ENCODE assay signal across 11 cellular contexts in the genomic region with DNA sequence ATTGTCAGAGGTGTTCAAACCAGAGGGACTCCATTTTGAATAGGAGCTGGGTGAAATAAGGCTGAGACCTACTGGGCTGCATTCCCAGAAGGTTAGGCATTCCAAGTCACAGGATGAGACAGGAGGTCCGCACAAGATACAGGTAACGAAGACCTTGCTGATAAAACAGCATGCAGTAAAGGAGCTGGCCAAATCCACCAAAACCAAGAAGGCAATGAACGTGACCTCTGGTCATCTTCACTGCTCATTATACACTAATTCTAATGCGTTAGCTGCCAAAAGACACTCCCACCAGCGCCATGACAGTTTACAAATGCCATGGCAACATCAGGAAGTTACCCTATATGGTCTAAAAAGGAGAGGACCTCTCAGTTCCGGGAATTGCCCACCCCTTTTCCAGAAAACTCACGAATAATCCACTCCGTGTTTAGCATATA. TPM values are rescaled to one million over a fixed set of nuclear protein-coding genes. Genes with fewer than 3 reads are reported as not detected.
"Had no signal": no experiment of that assay in that cellular context is flagged by ENCODE, and none has a peak within 500 bp of the region (broad histone marks: within the 10 kb centered on the region; RNA-seq: fewer than 3 reads in every experiment).

No MANE protein-coding gene starts in this region.

- FAIRE-seq: HepG2 had no signal

- H3K4me3 ChIP-seq: GM23248, HAP-1 had no signal

- H3K4me1 Mint-ChIP-seq: IgD-negative memory B cell had no signal

- DNase-seq: GM23248, H7, HFFc6, KG1 had no signal

- H3K27ac ChIP-seq: GM23248, HL-60 had no signal

- H3K9ac ChIP-seq: GM23248 had no signal

- H3K4me1 ChIP-seq: HAP-1 had no signal

- H2AFZ ChIP-seq: GM23248 had no signal

- H3K27me3 Mint-ChIP-seq: IgD-negative memory B cell had no signal

- H3K27ac Mint-ChIP-seq: HFFc6, IgD-negative memory B cell had no signal

- H3K36me3 Mint-ChIP-seq: IgD-negative memory B cell had no signal

- ATAC-seq: HCT116, HepG2 had no signal

- H3K36me3 ChIP-seq: HAP-1 had no signal

- H3K4me3 Mint-ChIP-seq: HFFc6, IgD-negative memory B cell had no signal

RNA-seq across cellular contexts. Expression of a gene that starts 34.7 kb away (rescaled TPM):
- total RNA-seq: GM23248, H4, HFFc6, HT1080 had no signal
- polyA plus RNA-seq: GM23248 had no signal
